In the genomic region with DNA sequence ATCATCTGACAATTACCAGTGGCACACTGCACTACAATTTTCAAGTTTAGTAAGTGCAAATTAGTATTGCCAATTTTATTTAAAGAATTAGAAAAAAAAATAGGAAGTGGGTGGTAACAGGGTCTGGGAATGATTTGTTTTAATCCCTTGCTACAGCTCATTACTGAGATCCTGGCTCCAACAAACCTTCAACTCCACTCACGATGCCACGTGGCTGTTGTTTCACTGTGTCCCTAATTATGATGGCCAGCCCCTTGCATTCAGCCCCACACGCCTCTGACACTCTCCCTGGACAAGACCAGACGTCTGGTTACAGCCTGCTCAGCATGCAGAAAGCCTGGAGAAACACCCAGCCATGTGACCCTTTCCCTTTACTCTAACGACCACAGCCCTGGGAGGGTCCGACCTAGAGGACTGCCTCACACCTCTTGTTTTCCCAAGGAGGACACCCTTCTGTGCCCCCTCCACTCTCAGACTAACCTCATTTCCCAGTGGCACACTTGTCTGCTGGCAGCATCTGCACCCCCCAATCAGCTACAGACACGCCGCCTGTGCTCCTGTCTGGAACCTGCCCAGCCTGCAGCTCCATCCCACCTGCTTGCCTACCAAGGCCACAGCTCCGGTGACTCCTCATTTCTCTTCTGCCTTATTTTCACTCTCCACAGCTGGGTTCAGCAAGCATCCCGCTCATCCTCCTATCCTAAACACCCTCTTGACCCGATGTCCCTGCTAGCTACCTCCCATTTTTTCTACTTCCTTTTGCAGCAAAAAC, we compare ENCODE assay signal across 27 cellular contexts. TPM values are rescaled to one million over a fixed set of nuclear protein-coding genes. Genes with fewer than 3 reads are reported as not detected.
"Had no signal": no experiment of that assay in that cellular context is flagged by ENCODE, and none has a peak within 500 bp of the region (broad histone marks: within the 10 kb centered on the region; RNA-seq: fewer than 3 reads in every experiment).

No MANE protein-coding gene starts in this region.

- H3K4me3 Mint-ChIP-seq: activated CD4-positive, alpha-beta T cell treated with anti-CD3 and anti-CD28 coated beads, Interleukin-2, amount 10 ng/mL, durations not matched to agents 24 days and 14 days; activated T-cell treated with anti-CD3 and anti-CD28 coated beads, Interleukin-2, amount 50 U/mL, for 24 hours; activated T-helper 17 cell treated with anti-CD3 and anti-CD28 coated beads, Interleukin-2, amount 50 U/mL, for 72 hours; memory B cell had no signal

- DNase-seq: activated CD4-positive, alpha-beta T cell treated with anti-CD3 and anti-CD28 coated beads, Interleukin-2, amount 10 ng/mL, durations not matched to agents 24 days and 14 days; activated CD8-positive, alpha-beta memory T cell treated with anti-CD3 and anti-CD28 coated beads for 24 hours; activated CD8-positive, alpha-beta memory T cell treated with anti-CD3 and anti-CD28 coated beads, Interleukin-2, amount 50 U/mL, for 4 hours; activated naive CD4-positive, alpha-beta T cell treated with Interleukin-2 at 50 U/mL for 16 hours; activated T-cell treated with anti-CD3 and anti-CD28 coated beads, Interleukin-2, amount 50 U/mL, for 24 hours; body of pancreas; dermis blood vessel endothelial cell; effector CD8-positive, alpha-beta T cell; heart left ventricle; left colon; SJCRH30; stimulated activated CD4-positive, alpha-beta T cell treated with anti-CD3 and anti-CD28 coated beads, Interleukin-4, amount 100 ng/mL, for 24 hours; stimulated activated naive CD4-positive, alpha-beta T cell treated with Interleukin-2 at 50 U/mL for 16 hours; T1000; upper lobe of right lung had no signal

- H3K9me3 ChIP-seq: body of pancreas, esophagus muscularis mucosa, gastroesophageal sphincter, heart left ventricle, psoas muscle, right atrium auricular region, SJCRH30, upper lobe of right lung had no signal

- H3K9me3 Mint-ChIP-seq: activated CD4-positive, alpha-beta T cell treated with anti-CD3 and anti-CD28 coated beads, Interleukin-2, amount 10 ng/mL, durations not matched to agents 24 days and 14 days; activated T-cell treated with anti-CD3 and anti-CD28 coated beads, Interleukin-2, amount 50 U/mL, for 24 hours; activated T-helper 17 cell treated with anti-CD3 and anti-CD28 coated beads, Interleukin-2, amount 50 U/mL, for 72 hours; memory B cell had no signal

- ATAC-seq: body of pancreas, gastroesophageal sphincter, left colon had no signal

- H3K36me3 Mint-ChIP-seq: memory B cell had no signal

- H3K4me1 Mint-ChIP-seq: activated T-helper 17 cell treated with anti-CD3 and anti-CD28 coated beads, Interleukin-2, amount 50 U/mL, for 72 hours had no signal

- H3K36me3 ChIP-seq: upper lobe of right lung had no signal

- H3K4me3 ChIP-seq: body of pancreas, esophagus muscularis mucosa, gastroesophageal sphincter, heart left ventricle, psoas muscle, right atrium auricular region, SJCRH30, upper lobe of right lung had no signal

- H3K27me3 ChIP-seq: body of pancreas, esophagus muscularis mucosa, gastroesophageal sphincter, heart left ventricle, right atrium auricular region, SJCRH30, upper lobe of right lung had no signal

- H3K27ac Mint-ChIP-seq: activated CD4-positive, alpha-beta T cell treated with anti-CD3 and anti-CD28 coated beads, Interleukin-2, amount 10 ng/mL, durations not matched to agents 24 days and 14 days; activated T-cell treated with anti-CD3 and anti-CD28 coated beads, Interleukin-2, amount 50 U/mL, for 24 hours; activated T-helper 17 cell treated with anti-CD3 and anti-CD28 coated beads, Interleukin-2, amount 50 U/mL, for 72 hours; memory B cell had no signal

- H3K27me3 Mint-ChIP-seq: activated T-cell treated with anti-CD3 and anti-CD28 coated beads, Interleukin-2, amount 50 U/mL, for 24 hours had no signal

- H3K4me1 ChIP-seq: body of pancreas, esophagus muscularis mucosa, gastroesophageal sphincter, heart left ventricle, psoas muscle, right atrium auricular region, SJCRH30, upper lobe of right lung had no signal

- H3K27ac ChIP-seq: body of pancreas, esophagus muscularis mucosa, gastroesophageal sphincter, heart left ventricle, psoas muscle, right atrium auricular region, SJCRH30, upper lobe of right lung had no signal

RNA-seq across cellular contexts. Expression of gene GSC2, which starts 46.9 kb away (rescaled TPM):
- total RNA-seq: activated CD4-positive, alpha-beta T cell treated with anti-CD3 and anti-CD28 coated beads, Interleukin-2, amount 10 ng/mL, durations not matched to agents 24 days and 14 days; activated T-helper 17 cell treated with anti-CD3 and anti-CD28 coated beads, Interleukin-2, amount 50 U/mL, for 72 hours; body of pancreas; cardiac septum; dermis blood vessel endothelial cell; endothelial cell of umbilical vein; esophagus muscularis mucosa; gastroesophageal sphincter; heart left ventricle; left colon; osteocyte; psoas muscle; right atrium auricular region; SJCRH30; T-helper 1 cell treated with Interleukin-12 subunit alpha and Interleukin-12 subunit beta and Interleukin-4 antibody, amounts not matched to agents 30 ng/mL and 1 ng/mL, for 36 hours; upper lobe of right lung had no signal
- polyA plus RNA-seq: endothelial cell of umbilical vein, heart left ventricle, neural cell, psoas muscle, thymus had no signal
